Comparison of ENCODE assay signal across 17 cellular contexts in the genomic region with DNA sequence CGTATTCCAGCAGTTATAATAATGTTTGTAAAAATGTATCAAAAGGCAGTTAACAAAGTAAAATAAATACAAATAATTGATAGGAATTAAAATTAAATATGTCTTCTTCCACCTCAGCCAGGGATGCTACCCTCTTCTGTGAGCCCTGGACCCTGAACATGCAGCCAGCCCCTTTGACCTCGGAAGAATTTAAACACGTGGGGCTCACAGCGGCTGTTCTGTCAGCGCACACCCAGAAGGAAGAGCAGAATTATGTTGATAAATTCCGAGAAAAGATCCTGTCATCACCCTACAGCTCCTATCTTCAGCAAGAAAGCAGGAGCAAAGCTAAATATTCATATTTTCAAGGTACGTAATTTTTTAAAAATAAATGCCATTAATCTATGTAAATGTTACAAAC. TPM values are rescaled to one million over a fixed set of nuclear protein-coding genes. Genes with fewer than 3 reads are reported as not detected.
DNase-seq lines count a peak whose midpoint lies in the region; ATAC-seq, FAIRE-seq and TF ChIP-seq lines count a peak whose summit lies in the region.
"Had no signal": no experiment of that assay in that cellular context is flagged by ENCODE, and none has a peak within 500 bp of the region (broad histone marks: within the 10 kb centered on the region; RNA-seq: fewer than 3 reads in every experiment).

No MANE protein-coding gene starts in this region.

- peaks cover 0 to 6% (median 2%) of the 10 kb centered on the region in 4 donors for H3K4me1 ChIP-seq in transverse colon

- no peak overlapping the region for H3K27ac ChIP-seq in transverse colon
- H3K27ac ChIP-seq: ovary had no signal

- H3K4me3 ChIP-seq in fibroblast of villous mesenchyme (ENCODE audit: low read depth, low read length) (peak overlapping the region; percentile 59), transverse colon (peak overlapping the region in 3 of 4 donors; percentile 20 to 33 (median 32))

- FAIRE-seq in urothelium cell line (lab: Jason Lieb, UNC), result no peak
- FAIRE-seq: TTC549 had no signal

- no peak for DNase-seq in stimulated activated naive CD8-positive, alpha-beta T cell treated with anti-CD3 and anti-CD28 coated beads, Interleukin-15, Interleukin-2, amounts not matched to agents 100 U/mL and 50 U/mL, for 24 hours
- DNase-seq in activated B cell treated with CpG ODN at 0.5 μM for 24 hours (no peak), fibroblast of villous mesenchyme (ENCODE audit: low read depth) (no peak), transverse colon (no peak), DMS 273 (lab: John Stamatoyannopoulos, UW; ENCODE audit: unreplicated experiment) (no peak), urothelium cell line (ENCODE audit: low spot score) (no peak)
- DNase-seq: amniotic stem cell; MM.1S; NCI-H2029; NCI-H526; stimulated activated CD4-positive, alpha-beta T cell treated with anti-CD3 and anti-CD28 coated beads, Interleukin-4, amount 100 ng/mL, for 24 hours; trophoblast cell had no signal

- no peaks in the 10 kb centered on the region for H3K27me3 Mint-ChIP-seq in stimulated activated naive CD8-positive, alpha-beta T cell treated with anti-CD3 and anti-CD28 coated beads, Interleukin-15, Interleukin-2, amounts not matched to agents 100 ng/mL and 50 ng/mL, for 24 hours
- H3K27me3 Mint-ChIP-seq in activated B cell treated with CpG ODN at 0.5 μM for 24 hours, result no peaks in the 10 kb centered on the region

- peaks cover 11% of the 10 kb centered on the region for H3K4me1 Mint-ChIP-seq in stimulated activated naive CD8-positive, alpha-beta T cell treated with anti-CD3 and anti-CD28 coated beads, Interleukin-15, Interleukin-2, amounts not matched to agents 100 ng/mL and 50 ng/mL, for 24 hours (ENCODE audit: low read depth)
- peaks cover 11% of the 10 kb centered on the region for H3K4me1 Mint-ChIP-seq in activated B cell treated with CpG ODN at 0.5 μM for 24 hours

- H3K36me3 ChIP-seq in transverse colon, result peaks cover 0 to 22% (median 5%) of the 10 kb centered on the region in 4 donors
- H3K36me3 ChIP-seq: ovary had no signal

- H3K9me3 Mint-ChIP-seq in stimulated activated naive CD8-positive, alpha-beta T cell treated with anti-CD3 and anti-CD28 coated beads, Interleukin-15, Interleukin-2, amounts not matched to agents 100 ng/mL and 50 ng/mL, for 24 hours, result no peaks in the 10 kb centered on the region
- no peaks in the 10 kb centered on the region for H3K9me3 Mint-ChIP-seq in activated B cell treated with CpG ODN at 0.5 μM for 24 hours

- peaks cover 30% of the 10 kb centered on the region for H3K36me3 Mint-ChIP-seq in stimulated activated naive CD8-positive, alpha-beta T cell treated with anti-CD3 and anti-CD28 coated beads, Interleukin-15, Interleukin-2, amounts not matched to agents 100 ng/mL and 50 ng/mL, for 24 hours (ENCODE audit: low read depth)
- peaks cover 16% of the 10 kb centered on the region for H3K36me3 Mint-ChIP-seq in activated B cell treated with CpG ODN at 0.5 μM for 24 hours (ENCODE audit: low read depth)

- no peaks in the 10 kb centered on the region for H3K27me3 ChIP-seq in transverse colon
- H3K27me3 ChIP-seq: ovary had no signal

- no peak overlapping the region for H3K27ac Mint-ChIP-seq in stimulated activated naive CD8-positive, alpha-beta T cell treated with anti-CD3 and anti-CD28 coated beads, Interleukin-15, Interleukin-2, amounts not matched to agents 100 ng/mL and 50 ng/mL, for 24 hours
- H3K27ac Mint-ChIP-seq in activated B cell treated with CpG ODN at 0.5 μM for 24 hours, result no peak overlapping the region

- POLR2A ChIA-PET in activated B cell treated with CpG ODN at 0.5 μM for 24 hours (lab: Charles Lee), result no interaction called here

- TF ChIP-seq CTCF in activated B cell treated with CpG ODN at 0.5 μM for 24 hours (IDR thresholded peaks at IDR 0.05) (no peak), fibroblast of villous mesenchyme (IDR thresholded peaks at IDR 0.05; ENCODE audit: insufficient read depth, low read depth, low read length) (no peak), transverse colon (IDR thresholded peaks at IDR 0.05) (no peak)

- no peak for TF ChIP-seq EP300 in transverse colon (IDR thresholded peaks at IDR 0.05; ENCODE audit: low read depth)

- no peak for ATAC-seq in stimulated activated naive CD8-positive, alpha-beta T cell treated with anti-CD3 and anti-CD28 coated beads, Interleukin-15, Interleukin-2, amounts not matched to agents 100 U/mL and 50 U/mL, for 24 hours
- ATAC-seq in activated B cell treated with CpG ODN at 0.5 μM for 24 hours (ENCODE audit: low read depth), result no peak
- no peak for ATAC-seq in HG03520 (IDR thresholded peaks at IDR 0.05; ENCODE audit: unreplicated experiment)

- peak overlapping the region; percentile 78 for H3K4me3 Mint-ChIP-seq in stimulated activated naive CD8-positive, alpha-beta T cell treated with anti-CD3 and anti-CD28 coated beads, Interleukin-15, Interleukin-2, amounts not matched to agents 100 ng/mL and 50 ng/mL, for 24 hours
- H3K4me3 Mint-ChIP-seq in activated B cell treated with CpG ODN at 0.5 μM for 24 hours, result peak overlapping the region; percentile 83

- CTCF ChIA-PET in activated B cell treated with CpG ODN at 0.5 μM for 24 hours (lab: Charles Lee), result no interaction called here

- no peaks in the 10 kb centered on the region for H3K9me3 ChIP-seq in transverse colon
- H3K9me3 ChIP-seq: ovary had no signal

- TF ChIP-seq POLR2A in transverse colon (IDR thresholded peaks at IDR 0.05), result no peak

- in situ Hi-C loops in transverse colon (cut with MboI; ENCODE audit: low pct_ligation_motif_present in 1 of 4, low pct_unique_long_range_greater_than_20kb in 1 of 4, low sequenced_read_pairs in 3 of 4), result no loop called here

- 56 to 77% methylated on average over 2 to 7 of the region's 7 CpGs for WGBS in transverse colon (ENCODE audit: low coverage in 1 of 2), 2 donors

- intact Hi-C loops in activated B cell treated with CpG ODN at 0.5 μM for 24 hours (cut with micrococcal nuclease), result no loop called here
- intact Hi-C loops in transverse colon (cut with DNase I; ENCODE audit: low total_unique reads), result no loop called here

RNA-seq across cellular contexts. Expression of gene UTS2, which starts 26.5 kb away (rescaled TPM):
- total RNA-seq in activated B cell treated with CpG ODN at 0.5 μM for 24 hours (4.1 and 5.9 TPM in 2 replicates), fibroblast of villous mesenchyme (not detected in 2 replicates), transverse colon (not detected)
- total RNA-seq: ovary, SK-MEL-5 had no signal

RNA-seq across cellular contexts. Expression of gene PER3, which starts 42.3 kb away (rescaled TPM):
- total RNA-seq in activated B cell treated with CpG ODN at 0.5 μM for 24 hours, result 2.7 and 3.3 TPM in 2 replicates
- total RNA-seq in fibroblast of villous mesenchyme, result 5.5 and 5.6 TPM in 2 replicates
- 10 to 100 TPM in 3 of 4 donors, 1 to 10 TPM in 1; 3.8 to 23.9 (median 12.9) TPM for total RNA-seq in transverse colon

RNA-seq across cellular contexts. Expression of gene VAMP3, which starts 55.3 kb away (rescaled TPM):
- 20.7 and 31.8 TPM in 2 replicates for total RNA-seq in activated B cell treated with CpG ODN at 0.5 μM for 24 hours
- 85.0 and 138 TPM in 2 replicates for total RNA-seq in fibroblast of villous mesenchyme
- total RNA-seq in transverse colon, result 10 to 100 TPM; 81.1 to 91.8 (median 85.5) TPM
